Comparison of ENCODE assay signal across 19 cellular contexts in genomic region chr1:66633128-66633527, GRCh38.
"Had no signal": no experiment of that assay in that cellular context is flagged by ENCODE, and none has a peak within 500 bp of the region (broad histone marks: within the 10 kb centered on the region; RNA-seq: fewer than 3 reads in every experiment).

No MANE protein-coding gene starts in this region.

- H3K9me3 Mint-ChIP-seq: effector memory CD8-positive, alpha-beta T cell; naive thymus-derived CD8-positive, alpha-beta T cell; neural progenitor cell; stimulated activated effector memory CD8-positive, alpha-beta T cell treated with anti-CD3 and anti-CD28 coated beads, Interleukin-12 subunit alpha, Interleukin-12 subunit beta, amount 100 ng/mL, for 72 hours; type B pancreatic cell had no signal

- H3K4me1 Mint-ChIP-seq: naive thymus-derived CD8-positive, alpha-beta T cell; stimulated activated effector memory CD8-positive, alpha-beta T cell treated with anti-CD3 and anti-CD28 coated beads, Interleukin-12 subunit alpha, Interleukin-12 subunit beta, amount 100 ng/mL, for 72 hours had no signal

- H3K27ac Mint-ChIP-seq: effector memory CD8-positive, alpha-beta T cell; naive thymus-derived CD8-positive, alpha-beta T cell; neural progenitor cell; stimulated activated effector memory CD8-positive, alpha-beta T cell treated with anti-CD3 and anti-CD28 coated beads, Interleukin-12 subunit alpha, Interleukin-12 subunit beta, amount 100 ng/mL, for 72 hours; type B pancreatic cell had no signal

- DNase-seq: cortex of kidney; effector memory CD8-positive, alpha-beta T cell; erythroblast; foreskin melanocyte; head of caudate nucleus; left colon; mammary epithelial cell; mucosa of descending colon; naive thymus-derived CD8-positive, alpha-beta T cell; nucleus accumbens; ovary; right lobe of liver; stimulated activated CD4-positive, alpha-beta T cell treated with anti-CD3 and anti-CD28 coated beads, Interleukin-4, amount 100 ng/mL, for 1 hour; stimulated activated CD8-positive, alpha-beta memory T cell treated with anti-CD3 and anti-CD28 coated beads, Interleukin-4, amount 100 ng/mL, for 48 hours; stimulated activated naive CD8-positive, alpha-beta T cell treated with anti-CD3 and anti-CD28 coated beads, Interleukin-15, Interleukin-2, amounts not matched to agents 100 U/mL and 50 U/mL, for 24 hours; thyroid gland had no signal

- H3K27me3 Mint-ChIP-seq: type B pancreatic cell had no signal

- H3K36me3 Mint-ChIP-seq: naive thymus-derived CD8-positive, alpha-beta T cell; neural progenitor cell; stimulated activated effector memory CD8-positive, alpha-beta T cell treated with anti-CD3 and anti-CD28 coated beads, Interleukin-12 subunit alpha, Interleukin-12 subunit beta, amount 100 ng/mL, for 72 hours; type B pancreatic cell had no signal

- H3K4me3 Mint-ChIP-seq: effector memory CD8-positive, alpha-beta T cell; naive thymus-derived CD8-positive, alpha-beta T cell; neural progenitor cell; stimulated activated effector memory CD8-positive, alpha-beta T cell treated with anti-CD3 and anti-CD28 coated beads, Interleukin-12 subunit alpha, Interleukin-12 subunit beta, amount 100 ng/mL, for 72 hours; type B pancreatic cell had no signal

- ATAC-seq: effector memory CD8-positive, alpha-beta T cell; left colon; mucosa of descending colon; naive thymus-derived CD8-positive, alpha-beta T cell; right lobe of liver; stimulated activated effector memory CD8-positive, alpha-beta T cell treated with anti-CD3 and anti-CD28 coated beads, Interleukin-12 subunit alpha, Interleukin-12 subunit beta, amount 100 ng/mL, for 72 hours; stimulated activated naive CD8-positive, alpha-beta T cell treated with anti-CD3 and anti-CD28 coated beads, Interleukin-15, Interleukin-2, amounts not matched to agents 100 U/mL and 50 U/mL, for 24 hours had no signal
